Comparison of ENCODE assay signal across 23 cellular contexts in genomic region chr5:1463326-1464095, GRCh38. TPM values are rescaled to one million over a fixed set of nuclear protein-coding genes. Genes with fewer than 3 reads are reported as not detected.
A peak's percentile ranks its signal among the peaks of the same experiment; 100 is the strongest.
DNase-seq lines count a peak whose midpoint lies in the region; ATAC-seq and TF ChIP-seq lines count a peak whose summit lies in the region.
"Had no signal": no experiment of that assay in that cellular context is flagged by ENCODE, and none has a peak within 500 bp of the region (broad histone marks: within the 10 kb centered on the region; RNA-seq: fewer than 3 reads in every experiment).

No MANE protein-coding gene starts in this region.

- H3K4me1 ChIP-seq in GM23338 (ENCODE audit: insufficient read depth) (no peaks in the 10 kb centered on the region), endodermal cell (ENCODE audit: control insufficient read depth, insufficient read depth, low read length) (no peaks in the 10 kb centered on the region), osteoblast (ENCODE audit: insufficient read depth, low read length) (no peaks in the 10 kb centered on the region)
- no peaks in the 10 kb centered on the region for H3K4me1 ChIP-seq in CD8-positive, alpha-beta T cell (ENCODE audit: insufficient read depth, low read length)

- peaks cover 16% of the 10 kb centered on the region for H3K9me3 ChIP-seq in endodermal cell (ENCODE audit: control insufficient read depth, low read length)
- H3K9me3 ChIP-seq in osteoblast (ENCODE audit: low read depth, low read length), result no peaks in the 10 kb centered on the region
- no peaks in the 10 kb centered on the region for H3K9me3 ChIP-seq in CD8-positive, alpha-beta T cell (ENCODE audit: low read length)

- H3K9ac ChIP-seq in endodermal cell (ENCODE audit: extremely low read depth, low read length, poor library complexity, severe bottlenecking), result no peak overlapping the region

- H3K4me3 ChIP-seq in GM23338 (no peak overlapping the region), endodermal cell (ENCODE audit: low read length) (no peak overlapping the region), osteoblast (ENCODE audit: insufficient read depth, low read length) (no peak overlapping the region)
- no peak overlapping the region for H3K4me3 ChIP-seq in CD8-positive, alpha-beta T cell (ENCODE audit: low read depth, low read length)
- H3K4me3 ChIP-seq: PC-9 had no signal

- peaks cover 2% of the 10 kb centered on the region for H3K4me1 Mint-ChIP-seq in activated naive CD8-positive, alpha-beta T cell treated with anti-CD3 and anti-CD28 coated beads, Interleukin-2, amount 10 ng/mL, durations not matched to agents 7 days and 5 days
- H3K4me1 Mint-ChIP-seq in activated naive CD8-positive, alpha-beta T cell treated with anti-CD3 and anti-CD28 coated beads, Interleukin-2, amount 50 U/mL, for 24 hours, result peaks cover 4% of the 10 kb centered on the region
- H3K4me1 Mint-ChIP-seq in GM23338, result no peaks in the 10 kb centered on the region; the same call in 2 of the 3 replicates
- H3K4me1 Mint-ChIP-seq in endodermal cell, result peaks cover 3% of the 10 kb centered on the region
- no peaks in the 10 kb centered on the region for H3K4me1 Mint-ChIP-seq in activated T-helper 2 cell treated with anti-CD3 and anti-CD28 coated beads, Interferon-gamma antibody, Interleukin-2, Interleukin-4, amounts not matched to agents 10 μg/mL and 5 μg/mL and 100 μg/mL, durations not matched to agents 14 hours and 24 hours and 36 hours (ENCODE audit: low read depth)
- H3K4me1 Mint-ChIP-seq in CD8-positive, alpha-beta T cell (ENCODE audit: low read depth), result no peaks in the 10 kb centered on the region
- H3K4me1 Mint-ChIP-seq: IgD-negative memory B cell had no signal

- H3K27me3 ChIP-seq in GM23338 (ENCODE audit: insufficient read depth) (no peaks in the 10 kb centered on the region), endodermal cell (ENCODE audit: control insufficient read depth, insufficient read depth, low read length, poor library complexity, severe bottlenecking) (no peaks in the 10 kb centered on the region), osteoblast (ENCODE audit: insufficient read depth, low read length) (no peaks in the 10 kb centered on the region)
- H3K27me3 ChIP-seq in CD8-positive, alpha-beta T cell (ENCODE audit: insufficient read depth, low read length), result no peaks in the 10 kb centered on the region

- H3K36me3 ChIP-seq in GM23338 (ENCODE audit: insufficient read depth) (peaks cover 43% of the 10 kb centered on the region), endodermal cell (ENCODE audit: control insufficient read depth, insufficient read depth, low read length) (peaks cover 47% of the 10 kb centered on the region), osteoblast (ENCODE audit: insufficient read depth, low read length) (peaks cover 52% of the 10 kb centered on the region)
- peaks cover 10% of the 10 kb centered on the region for H3K36me3 ChIP-seq in CD8-positive, alpha-beta T cell (ENCODE audit: insufficient read depth, low read length)

- CTCF ChIA-PET in CD8-positive, alpha-beta T cell (lab: Charles Lee), result no interaction called here

- peaks cover 62% of the 10 kb centered on the region for H3F3A ChIP-seq in GM23338 (replicated peaks; ENCODE audit: low read depth)

- H3K4me2 ChIP-seq in GM23338 (no peak overlapping the region), osteoblast (ENCODE audit: insufficient read depth, low read length) (no peak overlapping the region)
- H3K4me2 ChIP-seq: PC-9 had no signal

- H3K27ac ChIP-seq in GM23338 (ENCODE audit: low read depth) (peak overlapping the region; percentile 26; the same call in 1 of the 2 replicates), endodermal cell (ENCODE audit: low read depth, low read length) (no peak overlapping the region), osteoblast (ENCODE audit: low read depth, low read length) (no peak overlapping the region)
- no peak overlapping the region for H3K27ac ChIP-seq in CD8-positive, alpha-beta T cell (ENCODE audit: low read depth, low read length)
- H3K27ac ChIP-seq: C4-2B, HL-60, PC-9 had no signal

- H3K4me3 Mint-ChIP-seq in activated naive CD8-positive, alpha-beta T cell treated with anti-CD3 and anti-CD28 coated beads, Interleukin-2, amount 10 ng/mL, durations not matched to agents 7 days and 5 days, result no peak overlapping the region
- H3K4me3 Mint-ChIP-seq in activated naive CD8-positive, alpha-beta T cell treated with anti-CD3 and anti-CD28 coated beads, Interleukin-2, amount 50 U/mL, for 24 hours, result no peak overlapping the region
- H3K4me3 Mint-ChIP-seq in GM23338, result no peak overlapping the region
- H3K4me3 Mint-ChIP-seq in endodermal cell, result no peak overlapping the region
- no peak overlapping the region for H3K4me3 Mint-ChIP-seq in activated T-helper 2 cell treated with anti-CD3 and anti-CD28 coated beads, Interferon-gamma antibody, Interleukin-2, Interleukin-4, amounts not matched to agents 10 μg/mL and 5 μg/mL and 100 μg/mL, durations not matched to agents 14 hours and 24 hours and 36 hours (ENCODE audit: low read depth)
- no peak overlapping the region for H3K4me3 Mint-ChIP-seq in CD8-positive, alpha-beta T cell
- H3K4me3 Mint-ChIP-seq: H9 had no signal

- POLR2A ChIA-PET in activated naive CD8-positive, alpha-beta T cell treated with anti-CD3 and anti-CD28 coated beads, Interleukin-2, amount 10 ng/mL, durations not matched to agents 7 days and 5 days (lab: Charles Lee), result no interaction called here
- POLR2A ChIA-PET in CD8-positive, alpha-beta T cell (lab: Charles Lee), result no interaction called here

- 95 to 96% methylated on average over 34 to 46 of the region's 46 CpGs for WGBS in endodermal cell (ENCODE audit: insufficient coverage in 1 of 2, insufficient read length in 1 of 2), 2 experiments

- H3K9me2 ChIP-seq in GM23338 (ENCODE audit: insufficient read depth), result no peaks in the 10 kb centered on the region

- H4K20me1 ChIP-seq in GM23338 (replicated peaks; ENCODE audit: insufficient read depth) (peaks cover 7% of the 10 kb centered on the region; the same call in 1 of the 2 replicates), osteoblast (ENCODE audit: insufficient read depth, low read length) (no peaks in the 10 kb centered on the region)

- peaks cover 3% of the 10 kb centered on the region for H3K9me3 Mint-ChIP-seq in activated naive CD8-positive, alpha-beta T cell treated with anti-CD3 and anti-CD28 coated beads, Interleukin-2, amount 10 ng/mL, durations not matched to agents 7 days and 5 days
- peaks cover 3% of the 10 kb centered on the region for H3K9me3 Mint-ChIP-seq in activated naive CD8-positive, alpha-beta T cell treated with anti-CD3 and anti-CD28 coated beads, Interleukin-2, amount 50 U/mL, for 24 hours
- H3K9me3 Mint-ChIP-seq in GM23338 (peaks cover 27% of the 10 kb centered on the region), endodermal cell (peaks cover 9% of the 10 kb centered on the region)
- H3K9me3 Mint-ChIP-seq in activated T-helper 2 cell treated with anti-CD3 and anti-CD28 coated beads, Interferon-gamma antibody, Interleukin-2, Interleukin-4, amounts not matched to agents 10 μg/mL and 5 μg/mL and 100 μg/mL, durations not matched to agents 14 hours and 24 hours and 36 hours, result peaks cover 7% of the 10 kb centered on the region
- no peaks in the 10 kb centered on the region for H3K9me3 Mint-ChIP-seq in CD8-positive, alpha-beta T cell

- ATAC-seq in activated naive CD8-positive, alpha-beta T cell treated with anti-CD3 and anti-CD28 coated beads, Interleukin-2, amount 10 ng/mL, durations not matched to agents 7 days and 5 days (ENCODE audit: low read depth), result no peak
- ATAC-seq in activated naive CD8-positive, alpha-beta T cell treated with anti-CD3 and anti-CD28 coated beads, Interleukin-2, amount 50 U/mL, for 24 hours, result no peak
- no peak for ATAC-seq in GM23338
- ATAC-seq in CD8-positive, alpha-beta T cell, result no peak

- no peaks in the 10 kb centered on the region for H3K27me3 Mint-ChIP-seq in activated naive CD8-positive, alpha-beta T cell treated with anti-CD3 and anti-CD28 coated beads, Interleukin-2, amount 10 ng/mL, durations not matched to agents 7 days and 5 days
- no peaks in the 10 kb centered on the region for H3K27me3 Mint-ChIP-seq in activated naive CD8-positive, alpha-beta T cell treated with anti-CD3 and anti-CD28 coated beads, Interleukin-2, amount 50 U/mL, for 24 hours
- H3K27me3 Mint-ChIP-seq in GM23338 (ENCODE audit: insufficient read depth, low read depth, poor library complexity), result peaks cover 23% of the 10 kb centered on the region
- no peaks in the 10 kb centered on the region for H3K27me3 Mint-ChIP-seq in endodermal cell (ENCODE audit: insufficient read depth)
- no peaks in the 10 kb centered on the region for H3K27me3 Mint-ChIP-seq in activated T-helper 2 cell treated with anti-CD3 and anti-CD28 coated beads, Interferon-gamma antibody, Interleukin-2, Interleukin-4, amounts not matched to agents 10 μg/mL and 5 μg/mL and 100 μg/mL, durations not matched to agents 14 hours and 24 hours and 36 hours (ENCODE audit: low read depth)
- H3K27me3 Mint-ChIP-seq in CD8-positive, alpha-beta T cell (ENCODE audit: low read depth), result no peaks in the 10 kb centered on the region
- H3K27me3 Mint-ChIP-seq: IgD-negative memory B cell had no signal

- H3K79me2 ChIP-seq in GM23338 (replicated peaks; ENCODE audit: insufficient read depth), result no peaks in the 10 kb centered on the region
- no peaks in the 10 kb centered on the region for H3K79me2 ChIP-seq in osteoblast (ENCODE audit: insufficient read depth, low read length)

- no peak overlapping the region for H3K27ac Mint-ChIP-seq in activated naive CD8-positive, alpha-beta T cell treated with anti-CD3 and anti-CD28 coated beads, Interleukin-2, amount 10 ng/mL, durations not matched to agents 7 days and 5 days
- no peak overlapping the region for H3K27ac Mint-ChIP-seq in activated naive CD8-positive, alpha-beta T cell treated with anti-CD3 and anti-CD28 coated beads, Interleukin-2, amount 50 U/mL, for 24 hours
- H3K27ac Mint-ChIP-seq in GM23338 (no peak overlapping the region), endodermal cell (no peak overlapping the region)
- no peak overlapping the region for H3K27ac Mint-ChIP-seq in activated T-helper 2 cell treated with anti-CD3 and anti-CD28 coated beads, Interferon-gamma antibody, Interleukin-2, Interleukin-4, amounts not matched to agents 10 μg/mL and 5 μg/mL and 100 μg/mL, durations not matched to agents 14 hours and 24 hours and 36 hours
- no peak overlapping the region for H3K27ac Mint-ChIP-seq in CD8-positive, alpha-beta T cell

- intact Hi-C loops in activated T-helper 2 cell treated with anti-CD3 and anti-CD28 coated beads, Interferon-gamma antibody, Interleukin-2, Interleukin-4, amounts not matched to agents 10 μg/mL and 5 μg/mL and 100 μg/mL, durations not matched to agents 14 hours and 24 hours and 36 hours (cut with micrococcal nuclease), result no loop called here
- intact Hi-C loops in CD8-positive, alpha-beta T cell (cut with DNase I, micrococcal nuclease), result no loop called here

- TF ChIP-seq CTCF in GM23338 (conservative IDR thresholded peaks at IDR 0.05; ENCODE audit: low read depth in 2 of 2) (no peak), endodermal cell (conservative IDR thresholded peaks at IDR 0.05) (no peak), osteoblast (IDR thresholded peaks at IDR 0.05; ENCODE audit: extremely low read depth, low read depth, low read length) (no peak)
- TF ChIP-seq CTCF in CD8-positive, alpha-beta T cell (IDR thresholded peaks at IDR 0.05), result no peak

- H3K36me3 Mint-ChIP-seq in activated naive CD8-positive, alpha-beta T cell treated with anti-CD3 and anti-CD28 coated beads, Interleukin-2, amount 10 ng/mL, durations not matched to agents 7 days and 5 days, result peaks cover 43% of the 10 kb centered on the region
- H3K36me3 Mint-ChIP-seq in activated naive CD8-positive, alpha-beta T cell treated with anti-CD3 and anti-CD28 coated beads, Interleukin-2, amount 50 U/mL, for 24 hours (ENCODE audit: low read depth), result peaks cover 52% of the 10 kb centered on the region
- peaks cover 90% of the 10 kb centered on the region for H3K36me3 Mint-ChIP-seq in GM23338 (ENCODE audit: low read depth)
- H3K36me3 Mint-ChIP-seq in endodermal cell (ENCODE audit: low read depth), result peaks cover 77% of the 10 kb centered on the region
- peaks cover 72% of the 10 kb centered on the region for H3K36me3 Mint-ChIP-seq in activated T-helper 2 cell treated with anti-CD3 and anti-CD28 coated beads, Interferon-gamma antibody, Interleukin-2, Interleukin-4, amounts not matched to agents 10 μg/mL and 5 μg/mL and 100 μg/mL, durations not matched to agents 14 hours and 24 hours and 36 hours (ENCODE audit: low read depth)
- peaks cover 56% of the 10 kb centered on the region for H3K36me3 Mint-ChIP-seq in CD8-positive, alpha-beta T cell

- DNase-seq in activated naive CD8-positive, alpha-beta T cell treated with anti-CD3 and anti-CD28 coated beads, Interleukin-2, amount 10 ng/mL, durations not matched to agents 7 days and 5 days, result peak; percentile 15
- DNase-seq in activated naive CD8-positive, alpha-beta T cell treated with anti-CD3 and anti-CD28 coated beads, Interleukin-2, amount 50 U/mL, for 24 hours, result no peak
- no peak for DNase-seq in GM23338 (ENCODE audit: low spot score)
- DNase-seq in endodermal cell, result peak; percentile 26
- DNase-seq in osteoblast (ENCODE audit: insufficient read length, low spot score, missing footprints), result peak; percentile 68
- DNase-seq in activated T-helper 2 cell treated with anti-CD3 and anti-CD28 coated beads, Interferon-gamma antibody, Interleukin-2, Interleukin-4, amounts not matched to agents 10 μg/mL and 5 μg/mL and 100 μg/mL, durations not matched to agents 14 hours and 24 hours and 36 hours (ENCODE audit: low spot score), result no peak
- DNase-seq in CD8-positive, alpha-beta T cell, result no peak
- DNase-seq: DMS 273 treated with DMSO at 0.1 percent for 48 hours, DND-41, H9, Karpas-422, NCI-H1417 treated with DMSO at 0.1 percent for 48 hours, NCI-H187 treated with DMSO at 0.1 percent for 48 hours, NCI-H345, NCI-H524 treated with DMSO at 0.1 percent for 48 hours, PC-9 had no signal

- H2AFZ ChIP-seq in GM23338 (no peak overlapping the region), osteoblast (ENCODE audit: low read length) (no peak overlapping the region)
- H2AFZ ChIP-seq: PC-9 had no signal

RNA-seq across cellular contexts. Expression of gene SLC6A3, which starts 18.3 kb away (rescaled TPM):
- under 1 TPM in 1 of 2 experiments, not detected in 1; 0.08 TPM for total RNA-seq in activated naive CD8-positive, alpha-beta T cell treated with anti-CD3 and anti-CD28 coated beads, Interleukin-2, amount 10 ng/mL, durations not matched to agents 7 days and 5 days
- 0.85 and 1.0 TPM in 2 replicates for total RNA-seq in GM23338 (2014; rRNA removed; shearing (Covaris generic))
- polyA plus RNA-seq in GM23338 (2016; fragmentation: Nextera tagmentation; extraction: Ambion mirVana), result 0.31 and 0.76 TPM in 2 replicates
- total RNA-seq in endodermal cell (under 1 TPM in 1 of 2 donors, not detected in 1; 0.18 TPM), osteoblast (not detected in 2 replicates)
- polyA plus RNA-seq in endodermal cell (2013, experiment 1 of 2), result 0.85 TPM
- polyA plus RNA-seq in endodermal cell (2013, experiment 2 of 2), result 0.66 TPM
- total RNA-seq in activated T-helper 2 cell treated with anti-CD3 and anti-CD28 coated beads, Interferon-gamma antibody, Interleukin-2, Interleukin-4, amounts not matched to agents 10 μg/mL and 5 μg/mL and 100 μg/mL, durations not matched to agents 14 hours and 24 hours and 36 hours, result not detected in 2 replicates
- total RNA-seq in CD8-positive, alpha-beta T cell, result not detected
- total RNA-seq: G401, HT1080, MCF 10A, PC-9, SK-MEL-5 had no signal
- polyA plus RNA-seq: IgD-negative memory B cell had no signal

Comparison
In these comparisons a context has a peak if more than half of its experiments do, and no peak if none do; other contexts are left out.
1. DNase-seq: peak in activated naive CD8-positive, alpha-beta T cell treated with anti-CD3 and anti-CD28 coated beads, Interleukin-2, amount 10 ng/mL, durations not matched to agents 7 days and 5 days (single experiment), endodermal cell (single experiment) and osteoblast (single experiment); none in activated naive CD8-positive, alpha-beta T cell treated with anti-CD3 and anti-CD28 coated beads, Interleukin-2, amount 50 U/mL, for 24 hours (single experiment), GM23338 (single experiment), activated T-helper 2 cell treated with anti-CD3 and anti-CD28 coated beads, Interferon-gamma antibody, Interleukin-2, Interleukin-4, amounts not matched to agents 10 μg/mL and 5 μg/mL and 100 μg/mL, durations not matched to agents 14 hours and 24 hours and 36 hours (single experiment) and CD8-positive, alpha-beta T cell (0 of 7).